ENCODE assay signal across 8 cellular contexts in the genomic region with DNA sequence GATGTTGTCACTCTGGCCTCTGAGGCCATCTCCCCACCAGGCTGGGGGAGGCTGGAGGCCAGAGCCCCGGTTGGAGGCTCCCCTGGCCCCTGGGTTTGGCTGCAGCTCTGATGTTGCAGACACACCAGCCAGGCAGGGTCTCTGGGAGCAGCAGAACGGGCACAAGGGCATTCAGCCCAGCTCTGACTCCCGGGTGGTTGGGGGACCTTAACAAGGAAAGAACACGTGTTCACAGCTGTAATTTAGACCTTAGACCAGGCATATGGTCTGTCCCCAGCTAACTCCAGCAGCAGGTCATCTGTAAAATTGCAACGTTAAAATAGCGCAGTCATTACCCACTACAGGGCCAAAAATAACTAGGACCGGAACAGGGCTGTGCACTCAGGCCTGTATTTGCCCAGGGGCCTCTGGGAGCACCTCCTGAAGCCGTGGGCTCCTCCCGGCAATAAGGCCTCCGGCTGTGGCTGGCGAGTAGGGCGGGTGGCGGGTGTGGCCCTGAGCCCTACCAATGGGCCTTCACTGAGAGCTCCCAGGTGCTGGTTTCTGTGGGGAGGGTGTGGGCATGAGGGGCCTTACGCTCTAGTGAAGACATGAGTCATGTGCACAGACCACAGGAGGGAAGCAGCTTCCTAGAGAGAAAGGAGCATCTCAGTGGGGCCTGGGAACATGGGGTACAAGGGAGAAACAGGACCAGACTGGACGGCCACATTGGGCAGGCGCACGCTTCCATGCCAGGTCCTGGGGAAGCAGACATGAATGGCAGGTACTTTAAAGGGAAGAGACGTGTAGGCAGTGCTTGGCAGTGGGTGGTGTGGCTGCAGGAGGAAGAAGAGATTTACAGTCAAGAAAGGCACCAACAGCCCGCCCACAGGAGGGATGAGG. TPM values are rescaled to one million over a fixed set of nuclear protein-coding genes. Genes with fewer than 3 reads are reported as not detected.
DNase-seq lines count a peak whose midpoint lies in the region; ATAC-seq lines count a peak whose summit lies in the region.

No MANE protein-coding gene starts in this region.

- ATAC-seq in GM18520 (IDR thresholded peaks at IDR 0.05; ENCODE audit: unreplicated experiment) (peak; percentile 55), HG02840 (IDR thresholded peaks at IDR 0.05; ENCODE audit: low FRiP score, unreplicated experiment) (peak; percentile 91), esophagus mucosa (peak; percentile 78)

- H3K4me3 ChIP-seq in skin epidermis: peak overlapping the region in 1 of 7 experiments; percentile 5

- DNase-seq in NCI-H2227 (lab: John Stamatoyannopoulos, UW; ENCODE audit: unreplicated experiment): peak; percentile 64
- peak; percentile 47 to 68 (median 59) for DNase-seq in activated CD8-positive, alpha-beta memory T cell treated with anti-CD3 and anti-CD28 coated beads for 48 hours (ENCODE audit: low read depth in 2 of 3, low spot score in 2 of 3)
- no peak for DNase-seq in DMS53 treated with DMSO at 0.1 percent for 48 hours (lab: John Stamatoyannopoulos, UW; ENCODE audit: unreplicated experiment)
- DNase-seq in GM03348 (ENCODE audit: low spot score): no peak

- H3K27ac ChIP-seq in skin epidermis: peak overlapping the region in 15 of 21 experiments; percentile 5 to 84 (median 45)

RNA-seq across cellular contexts. Expression of a gene that starts 6.1 kb away (rescaled TPM):
- total RNA-seq in esophagus mucosa: 18.8 TPM

Comparison
In these comparisons a context has a peak if more than half of its experiments do, and no peak if none do; other contexts are left out.
1. DNase-seq: peak in NCI-H2227 (single experiment) and activated CD8-positive, alpha-beta memory T cell treated with anti-CD3 and anti-CD28 coated beads for 48 hours (3 of 3); none in DMS53 treated with DMSO at 0.1 percent for 48 hours (single experiment) and GM03348 (single experiment).
2. Peak in every context shown above with its lines, with median percentiles within 50 percentile points of each other: ATAC-seq.